8 cellular contexts compared by ENCODE assay signal in genomic region chr1:150281758-150282557, GRCh38. TPM values are rescaled to one million over a fixed set of nuclear protein-coding genes. Genes with fewer than 3 reads are reported as not detected.
DNase-seq lines count a peak whose midpoint lies in the region; ATAC-seq and TF ChIP-seq lines count a peak whose summit lies in the region.

A gene with protein sequence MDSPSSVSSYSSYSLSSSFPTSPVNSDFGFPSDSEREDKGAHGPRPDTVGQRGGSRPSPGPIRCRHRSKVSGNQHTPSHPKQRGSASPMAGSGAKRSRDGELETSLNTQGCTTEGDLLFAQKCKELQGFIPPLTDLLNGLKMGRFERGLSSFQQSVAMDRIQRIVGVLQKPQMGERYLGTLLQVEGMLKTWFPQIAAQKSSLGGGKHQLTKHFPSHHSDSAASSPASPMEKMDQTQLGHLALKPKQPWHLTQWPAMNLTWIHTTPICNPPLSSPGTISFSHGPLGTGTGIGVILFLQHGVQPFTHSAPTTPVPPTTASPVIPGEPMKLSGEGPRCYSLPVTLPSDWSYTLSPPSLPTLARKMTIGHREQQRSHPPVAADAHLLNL (plus strand): TSS chr1:150282554. CDS start chr1:150283268, 714 bp downstream.

- peaks cover 29% of the 10 kb centered on the region for H3K27me3 Mint-ChIP-seq in endodermal cell (ENCODE audit: insufficient read depth)

- TF ChIP-seq CTCF in GM10248 (IDR thresholded peaks at IDR 0.05; ENCODE audit: control extremely low read depth, extremely low read depth, low read depth, missing control alignments) (no peak), endodermal cell (conservative IDR thresholded peaks at IDR 0.05) (no peak)

- H3K9me3 ChIP-seq in endodermal cell (ENCODE audit: control insufficient read depth, low read length): no peaks in the 10 kb centered on the region

- POLR2A ChIA-PET in GM10248 (lab: Yijun Ruan, JAX): no interaction called here

- no peaks in the 10 kb centered on the region for H3K36me3 ChIP-seq in endodermal cell (ENCODE audit: control insufficient read depth, insufficient read depth, low read length)

- 32 to 37% methylated on average over 27 to 41 of the region's 46 CpGs for WGBS in endodermal cell (ENCODE audit: insufficient coverage in 1 of 2, insufficient read length in 1 of 2), 2 experiments

- ATAC-seq in HG03558 (IDR thresholded peaks at IDR 0.05; ENCODE audit: extremely low read depth, unreplicated experiment) (peak; percentile 72), GM19328 (IDR thresholded peaks at IDR 0.05; ENCODE audit: unreplicated experiment) (no peak)

- H3K9ac ChIP-seq in endodermal cell (ENCODE audit: extremely low read depth, low read length, poor library complexity, severe bottlenecking): no peak within 1 kb of the TSS

- H3K9me3 Mint-ChIP-seq in endodermal cell: peaks cover 11% of the 10 kb centered on the region

- peaks cover 22% of the 10 kb centered on the region for H3K27me3 ChIP-seq in endodermal cell (ENCODE audit: control insufficient read depth, insufficient read depth, low read length, poor library complexity, severe bottlenecking)

- H3K36me3 Mint-ChIP-seq in endodermal cell (ENCODE audit: low read depth): no peaks in the 10 kb centered on the region

- no peaks in the 10 kb centered on the region for H3K4me1 ChIP-seq in endodermal cell (ENCODE audit: control insufficient read depth, insufficient read depth, low read length)

- CTCF ChIA-PET in GM10248 (lab: Yijun Ruan, JAX): interaction anchor here (0.6 to 4.5 kb wide), 11 partner anchors 9 to 379 kb away, joined by 3 to 72 read pairs (median 4); partner anchors contain the start of genes APH1A, C1orf54 and CA14

- H3K4me1 Mint-ChIP-seq in endodermal cell: peaks cover 11% of the 10 kb centered on the region

- peak within 1 kb of the TSS; percentile 57 for H3K4me3 Mint-ChIP-seq in endodermal cell

- DNase-seq in GM10248 (ENCODE audit: extremely low spot score) (peak; percentile 80), NCI-H82 (lab: John Stamatoyannopoulos, UW) (peak; percentile 96), endodermal cell (peak; percentile 95), medulla oblongata (ENCODE audit: extremely low spot score) (peak; percentile 98)
- peak; percentile 72 for DNase-seq in activated CD8-positive, alpha-beta memory T cell treated with anti-CD3 and anti-CD28 coated beads, Interleukin-2, amount 50 U/mL, for 4 hours
- peak; percentile 51 to 57 (median 52) for DNase-seq in stimulated activated CD4-positive, alpha-beta T cell treated with anti-CD3 and anti-CD28 coated beads, TNF-alpha, amount 100 ng/mL, for 1 hour (ENCODE audit: low read depth in 3 of 3, low spot score in 1 of 3)

- H3K4me3 ChIP-seq in endodermal cell (ENCODE audit: low read length): peak within 1 kb of the TSS; percentile 71

- H3K27ac ChIP-seq in endodermal cell (ENCODE audit: low read depth, low read length): peak within 1 kb of the TSS; percentile 64

- peak within 1 kb of the TSS; percentile 90 for H3K27ac Mint-ChIP-seq in endodermal cell

RNA-seq across cellular contexts. Expression of the gene that starts here (rescaled TPM):
- 1 to 10 TPM; 3.3 to 6.8 TPM for total RNA-seq in endodermal cell
- polyA plus RNA-seq in endodermal cell (2013, experiment 1 of 2): 13.3 TPM
- polyA plus RNA-seq in endodermal cell (2013, experiment 2 of 2): 12.3 TPM
